In the genomic region with DNA sequence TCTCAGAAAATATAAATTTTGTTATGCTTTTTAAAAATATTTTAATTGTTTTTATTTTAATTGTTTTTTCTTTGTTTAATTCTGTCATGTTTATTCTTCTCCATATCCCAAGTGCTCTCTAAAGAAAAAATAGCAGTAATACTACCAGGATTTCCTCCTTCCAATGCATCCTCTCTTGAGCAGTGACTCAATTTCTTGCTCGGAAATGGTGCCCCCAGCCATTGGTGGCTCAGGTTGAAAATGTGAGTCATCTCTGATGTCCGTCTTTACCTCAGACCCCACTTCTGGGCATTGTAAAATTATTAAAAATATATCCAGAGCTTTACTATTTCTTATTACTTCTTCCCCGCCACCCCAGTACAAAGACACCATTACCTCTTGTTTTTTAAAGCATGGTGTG, we compare ENCODE assay signal across 26 cellular contexts.
"Had no signal": no experiment of that assay in that cellular context is flagged by ENCODE, and none has a peak within 500 bp of the region (broad histone marks: within the 10 kb centered on the region; RNA-seq: fewer than 3 reads in every experiment).

No MANE protein-coding gene starts in this region.

- H3K4me1 ChIP-seq: pancreas, prostate gland, right lobe of liver, sigmoid colon, spleen, suprapubic skin, testis, tibial artery, transverse colon, upper lobe of right lung, uterus had no signal

- H3K36me3 ChIP-seq: neutrophil, pancreas, prostate gland, right lobe of liver, sigmoid colon, spleen, suprapubic skin, tibial artery, transverse colon, upper lobe of right lung, uterus had no signal

- H3K4me3 ChIP-seq: pancreas, prostate gland, right lobe of liver, sigmoid colon, spleen, suprapubic skin, testis, tibial artery, transverse colon, upper lobe of right lung, uterus had no signal

- FAIRE-seq: pancreas had no signal

- DNase-seq: naive thymus-derived CD8-positive, alpha-beta T cell; nephron progenitor cell; nucleus accumbens; pancreas; right cardiac atrium; right lobe of liver; sigmoid colon; small intestine; spleen; stimulated activated CD4-positive, alpha-beta T cell treated with anti-CD3 and anti-CD28 coated beads, Interleukin-12 subunit alpha, Interleukin-12 subunit beta, amount 100 ng/mL, for 4 hours; stimulated activated CD4-positive, alpha-beta T cell treated with anti-CD3 and anti-CD28 coated beads, Interleukin-1b, Interleukin-23, amount 100 ng/mL, for 48 hours; stimulated activated CD4-positive, alpha-beta T cell treated with anti-CD3 and anti-CD28 coated beads, Interleukin-4, amount 100 ng/mL, for 1 hour; stimulated activated CD4-positive, alpha-beta T cell treated with anti-CD3 and anti-CD28 coated beads, Interleukin-4, amount 100 ng/mL, for 4 hours; stimulated activated CD8-positive, alpha-beta memory T cell treated with anti-CD3 and anti-CD28 coated beads, Interleukin-4, amount 100 ng/mL, for 48 hours; stimulated activated naive CD4-positive, alpha-beta T cell; stimulated activated naive CD8-positive, alpha-beta T cell treated with anti-CD3 and anti-CD28 coated beads, Interleukin-15, amount 100 ng/mL, for 72 hours; stimulated activated naive CD8-positive, alpha-beta T cell treated with anti-CD3 and anti-CD28 coated beads, Interleukin-15, Interleukin-2, amounts not matched to agents 100 U/mL and 50 U/mL, for 24 hours; substantia nigra; testis; tibial artery; transverse colon; upper lobe of right lung; uterus had no signal

- H3K9me3 ChIP-seq: neutrophil, pancreas, prostate gland, right lobe of liver, sigmoid colon, suprapubic skin, testis, tibial artery, transverse colon, upper lobe of right lung, uterus had no signal

- H3K27ac ChIP-seq: neutrophil, pancreas, prostate gland, right lobe of liver, sigmoid colon, spleen, suprapubic skin, testis, tibial artery, transverse colon, upper lobe of right lung, uterus had no signal

- H3K27me3 ChIP-seq: neutrophil, pancreas, right lobe of liver, sigmoid colon, spleen, suprapubic skin, testis, tibial artery, transverse colon, upper lobe of right lung, uterus had no signal
